14 cellular contexts compared by ENCODE assay signal in genomic region chr2:220188031-220188430, GRCh38.
DNase-seq lines count a peak whose midpoint lies in the region; ATAC-seq and TF ChIP-seq lines count a peak whose summit lies in the region.
"Had no signal": no experiment of that assay in that cellular context is flagged by ENCODE, and none has a peak within 500 bp of the region (broad histone marks: within the 10 kb centered on the region; RNA-seq: fewer than 3 reads in every experiment).

No MANE protein-coding gene starts in this region.

- peak; percentile 23 for DNase-seq in activated CD4-positive, alpha-beta T cell treated with anti-CD3 and anti-CD28 coated beads for 36 hours
- no peak for DNase-seq in activated CD4-positive, alpha-beta T cell treated with anti-CD3 and anti-CD28 coated beads for 1 hour
- DNase-seq in MG63: peak; percentile 66
- DNase-seq in stimulated activated effector memory CD8-positive, alpha-beta T cell treated with anti-CD3 and anti-CD28 coated beads, Interleukin-12 subunit alpha, Interleukin-12 subunit beta, amount 100 ng/mL, for 72 hours (ENCODE audit: low spot score in 2 of 2): no peak
- DNase-seq in neuronal stem cell (ENCODE audit: low spot score): no peak
- no peak for DNase-seq in tibial artery
- DNase-seq in effector CD8-positive, alpha-beta T cell (lab: John Stamatoyannopoulos, UW): no peak
- DNase-seq: activated naive CD4-positive, alpha-beta T cell; effector memory CD8-positive, alpha-beta T cell; stimulated activated CD4-positive, alpha-beta T cell treated with anti-CD3 and anti-CD28 coated beads, Interleukin-1b, Interleukin-23, amount 100 ng/mL, for 48 hours had no signal

- no peak overlapping the region for H3K4me2 ChIP-seq in neuronal stem cell (ENCODE audit: insufficient read depth, low read length, poor library complexity, severe bottlenecking)

- no peak overlapping the region for H2BK120ac ChIP-seq in neuronal stem cell (ENCODE audit: low read depth, low read length)

- no peaks in the 10 kb centered on the region for H3K9me3 ChIP-seq in MG63
- H3K9me3 ChIP-seq in neuronal stem cell (replicated peaks in 1 of 2; ENCODE audit: control insufficient read depth in 2 of 2, insufficient read depth in 1 of 2, low read depth in 1 of 2, low read length in 2 of 2): peaks cover 0 to 5% of the 10 kb centered on the region in 2 donors
- no peaks in the 10 kb centered on the region for H3K9me3 ChIP-seq in tibial artery

- no peaks in the 10 kb centered on the region for H3K4me1 Mint-ChIP-seq in activated CD4-positive, alpha-beta T cell treated with anti-CD3 and anti-CD28 coated beads for 36 hours
- H3K4me1 Mint-ChIP-seq in stimulated activated effector memory CD8-positive, alpha-beta T cell treated with anti-CD3 and anti-CD28 coated beads, Interleukin-12 subunit alpha, Interleukin-12 subunit beta, amount 100 ng/mL, for 72 hours: no peaks in the 10 kb centered on the region
- H3K4me1 Mint-ChIP-seq: neural crest cell had no signal

- no peaks in the 10 kb centered on the region for H3K4me1 ChIP-seq in neuronal stem cell (ENCODE audit: control insufficient read depth in 2 of 2, insufficient read depth in 1 of 2, low read depth in 1 of 2, low read length in 2 of 2)
- H3K4me1 ChIP-seq in tibial artery: no peaks in the 10 kb centered on the region

- no peak for TF ChIP-seq CTCF in tibial artery (IDR thresholded peaks at IDR 0.05)

- H2BK5ac ChIP-seq in neuronal stem cell (ENCODE audit: low read length): no peak overlapping the region

- no peaks in the 10 kb centered on the region for H3K79me1 ChIP-seq in neuronal stem cell (ENCODE audit: low read depth, low read length)

- no peak overlapping the region for H3K4me3 Mint-ChIP-seq in activated CD4-positive, alpha-beta T cell treated with anti-CD3 and anti-CD28 coated beads for 36 hours
- no peak overlapping the region for H3K4me3 Mint-ChIP-seq in stimulated activated effector memory CD8-positive, alpha-beta T cell treated with anti-CD3 and anti-CD28 coated beads, Interleukin-12 subunit alpha, Interleukin-12 subunit beta, amount 100 ng/mL, for 72 hours
- H3K4me3 Mint-ChIP-seq: effector memory CD8-positive, alpha-beta T cell; neural crest cell had no signal

- H3K36me3 ChIP-seq in MG63 (no peaks in the 10 kb centered on the region), neuronal stem cell (replicated peaks in 1 of 2; ENCODE audit: control insufficient read depth in 2 of 2, insufficient read depth in 2 of 2, low read length in 2 of 2) (no peaks in the 10 kb centered on the region), tibial artery (no peaks in the 10 kb centered on the region)

- no peaks in the 10 kb centered on the region for H3K36me3 Mint-ChIP-seq in activated CD4-positive, alpha-beta T cell treated with anti-CD3 and anti-CD28 coated beads for 36 hours (ENCODE audit: low read depth)
- no peaks in the 10 kb centered on the region for H3K36me3 Mint-ChIP-seq in stimulated activated effector memory CD8-positive, alpha-beta T cell treated with anti-CD3 and anti-CD28 coated beads, Interleukin-12 subunit alpha, Interleukin-12 subunit beta, amount 100 ng/mL, for 72 hours

- no peak overlapping the region for H3K18ac ChIP-seq in neuronal stem cell (ENCODE audit: low read length)

- no peak overlapping the region for H3K23ac ChIP-seq in neuronal stem cell (ENCODE audit: low read depth, low read length, poor library complexity)

- no peak overlapping the region for H3K14ac ChIP-seq in neuronal stem cell (ENCODE audit: low read length)

- no CpG with 5 or more reads among the region's 2 CpGs for WGBS in neuronal stem cell (ENCODE audit: extremely low coverage in 2 of 2, insufficient read length in 2 of 2, insufficient replicate concordance in 1 of 2), 2 donors

- H3K4ac ChIP-seq in neuronal stem cell (ENCODE audit: low read length): no peak overlapping the region

- no peak overlapping the region for H2AFZ ChIP-seq in neuronal stem cell (ENCODE audit: low read length)

- H3K27me3 Mint-ChIP-seq in activated CD4-positive, alpha-beta T cell treated with anti-CD3 and anti-CD28 coated beads for 36 hours: no peaks in the 10 kb centered on the region
- H3K27me3 Mint-ChIP-seq: effector memory CD8-positive, alpha-beta T cell had no signal

- H4K91ac ChIP-seq in neuronal stem cell (ENCODE audit: low read depth, low read length, poor library complexity): no peak overlapping the region

- no peak overlapping the region for H4K8ac ChIP-seq in neuronal stem cell (ENCODE audit: low read depth, low read length)

- H3K27ac ChIP-seq in neuronal stem cell (replicated peaks; ENCODE audit: low read length) (no peak overlapping the region), tibial artery (no peak overlapping the region)
- H3K27ac ChIP-seq: 22Rv1 had no signal

- no peaks in the 10 kb centered on the region for H3K9me3 Mint-ChIP-seq in activated CD4-positive, alpha-beta T cell treated with anti-CD3 and anti-CD28 coated beads for 36 hours (ENCODE audit: low read depth)
- peaks cover 4% of the 10 kb centered on the region for H3K9me3 Mint-ChIP-seq in stimulated activated effector memory CD8-positive, alpha-beta T cell treated with anti-CD3 and anti-CD28 coated beads, Interleukin-12 subunit alpha, Interleukin-12 subunit beta, amount 100 ng/mL, for 72 hours

- peak; percentile 65 for ATAC-seq in activated CD4-positive, alpha-beta T cell treated with anti-CD3 and anti-CD28 coated beads for 36 hours
- peak; percentile 93 for ATAC-seq in esophagus mucosa
- ATAC-seq in stimulated activated effector memory CD8-positive, alpha-beta T cell treated with anti-CD3 and anti-CD28 coated beads, Interleukin-12 subunit alpha, Interleukin-12 subunit beta, amount 100 ng/mL, for 72 hours: peak; percentile 53
- ATAC-seq: activated CD4-positive, CD25-positive, alpha-beta regulatory T cell treated with anti-CD3 and anti-CD28 coated beads, Interleukin-2, amount 50 U/mL, for 24 hours; effector memory CD8-positive, alpha-beta T cell had no signal

- no peak overlapping the region for H3K27ac Mint-ChIP-seq in activated CD4-positive, alpha-beta T cell treated with anti-CD3 and anti-CD28 coated beads for 36 hours
- no peak overlapping the region for H3K27ac Mint-ChIP-seq in stimulated activated effector memory CD8-positive, alpha-beta T cell treated with anti-CD3 and anti-CD28 coated beads, Interleukin-12 subunit alpha, Interleukin-12 subunit beta, amount 100 ng/mL, for 72 hours
- H3K27ac Mint-ChIP-seq: effector memory CD8-positive, alpha-beta T cell had no signal

- no peak overlapping the region for H2BK12ac ChIP-seq in neuronal stem cell (ENCODE audit: low read length)

- H2AK5ac ChIP-seq in neuronal stem cell (ENCODE audit: low read depth, low read length): no peak overlapping the region

- H3K4me3 ChIP-seq in MG63: no peak overlapping the region
- no peak overlapping the region for H3K4me3 ChIP-seq in neuronal stem cell (ENCODE audit: low read length in 2 of 2)
- H3K4me3 ChIP-seq in tibial artery: no peak overlapping the region

- CTCF ChIA-PET in activated CD4-positive, alpha-beta T cell treated with anti-CD3 and anti-CD28 coated beads for 36 hours (lab: Charles Lee): interaction anchor here (0.7 kb wide), 1 partner anchor 41 kb away, joined by 3 read pairs; no protein-coding TSS in a partner anchor

- intact Hi-C loops in activated CD4-positive, alpha-beta T cell treated with anti-CD3 and anti-CD28 coated beads for 36 hours (cut with DNase I, micrococcal nuclease): no loop called here
- intact Hi-C loops in tibial artery (cut with DNase I; ENCODE audit: low total_unique reads): no loop called here

- H3K27me3 ChIP-seq in MG63 (no peaks in the 10 kb centered on the region), neuronal stem cell (ENCODE audit: control insufficient read depth in 3 of 3, insufficient read depth in 3 of 3, low read depth in 1 of 3, low read length in 3 of 3) (no peaks in the 10 kb centered on the region), tibial artery (no peaks in the 10 kb centered on the region)

- no peak overlapping the region for H3K9ac ChIP-seq in neuronal stem cell (ENCODE audit: low read depth, low read length, poor library complexity)

- H2BK15ac ChIP-seq in neuronal stem cell (ENCODE audit: low read length): no peak overlapping the region

- POLR2A ChIA-PET in activated CD4-positive, alpha-beta T cell treated with anti-CD3 and anti-CD28 coated beads for 36 hours (lab: Charles Lee): no interaction called here

Comparison
In these comparisons a context has a peak if more than half of its experiments do, and no peak if none do; other contexts are left out.
1. DNase-seq: peak in activated CD4-positive, alpha-beta T cell treated with anti-CD3 and anti-CD28 coated beads for 36 hours (single experiment) and MG63 (single experiment); none in activated CD4-positive, alpha-beta T cell treated with anti-CD3 and anti-CD28 coated beads for 1 hour (single experiment), stimulated activated effector memory CD8-positive, alpha-beta T cell treated with anti-CD3 and anti-CD28 coated beads, Interleukin-12 subunit alpha, Interleukin-12 subunit beta, amount 100 ng/mL, for 72 hours (0 of 2), neuronal stem cell (single experiment), tibial artery (0 of 2) and effector CD8-positive, alpha-beta T cell (single experiment).
2. Peak in every context shown above with its lines, with median percentiles within 50 percentile points of each other: ATAC-seq.